In the genomic region with DNA sequence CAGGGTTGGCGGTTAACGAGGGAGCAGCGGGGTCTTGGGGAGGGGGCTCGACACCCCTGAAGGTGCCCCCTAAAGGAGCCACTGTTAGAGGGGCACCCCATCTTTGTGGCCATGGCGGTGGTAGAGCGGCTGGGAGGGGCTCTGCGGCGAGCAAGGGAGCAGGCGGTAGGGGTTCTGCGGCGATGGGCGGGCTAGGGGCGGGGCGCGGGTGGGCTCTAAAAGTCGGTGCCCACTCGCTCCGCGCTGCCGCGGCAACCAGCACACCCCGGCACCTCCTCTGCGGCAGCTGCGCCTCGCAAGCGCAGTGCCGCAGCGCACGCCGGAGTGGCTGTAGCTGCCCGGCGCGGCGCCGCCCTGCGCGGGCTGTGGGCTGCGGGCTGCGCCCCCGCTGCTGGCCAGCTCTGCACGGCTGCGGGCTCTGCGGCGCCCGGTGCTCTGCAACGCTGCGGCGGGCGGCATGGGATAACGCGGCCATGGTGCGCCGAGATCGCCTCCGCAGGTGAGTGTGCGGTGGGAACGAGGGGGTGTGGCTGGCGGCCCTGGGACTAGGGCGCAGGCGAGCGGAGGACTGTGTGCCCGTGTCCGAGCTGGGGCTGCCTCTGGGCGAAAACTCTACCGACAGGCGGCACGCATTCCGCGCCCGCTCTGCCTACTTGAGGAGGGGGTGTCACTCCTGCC, we compare ENCODE assay signal across 9 cellular contexts. TPM values are rescaled to one million over a fixed set of nuclear protein-coding genes. Genes with fewer than 3 reads are reported as not detected.
A peak's percentile ranks its signal among the peaks of the same experiment; 100 is the strongest.
DNase-seq lines count a peak whose midpoint lies in the region; ATAC-seq and TF ChIP-seq lines count a peak whose summit lies in the region.
"Had no signal": no experiment of that assay in that cellular context is flagged by ENCODE, and none has a peak within 500 bp of the region (broad histone marks: within the 10 kb centered on the region; RNA-seq: fewer than 3 reads in every experiment).

A gene with protein sequence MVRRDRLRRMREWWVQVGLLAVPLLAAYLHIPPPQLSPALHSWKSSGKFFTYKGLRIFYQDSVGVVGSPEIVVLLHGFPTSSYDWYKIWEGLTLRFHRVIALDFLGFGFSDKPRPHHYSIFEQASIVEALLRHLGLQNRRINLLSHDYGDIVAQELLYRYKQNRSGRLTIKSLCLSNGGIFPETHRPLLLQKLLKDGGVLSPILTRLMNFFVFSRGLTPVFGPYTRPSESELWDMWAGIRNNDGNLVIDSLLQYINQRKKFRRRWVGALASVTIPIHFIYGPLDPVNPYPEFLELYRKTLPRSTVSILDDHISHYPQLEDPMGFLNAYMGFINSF (plus strand): TSS at position 245 of the 678 bp plus-strand sequence. CDS start 229 bp downstream, at position 474.

- no peaks in the 10 kb centered on the region for H3K9me3 ChIP-seq in ascending aorta
- no peaks in the 10 kb centered on the region for H3K9me3 ChIP-seq in iPS-15b (ENCODE audit: control insufficient read depth, insufficient read depth, low read length)
- no peaks in the 10 kb centered on the region for H3K9me3 ChIP-seq in skeletal muscle satellite cell (replicated peaks; ENCODE audit: low read length)

- TF ChIP-seq CTCF in BJ (IDR thresholded peaks at IDR 0.05; ENCODE audit: insufficient read depth, low read depth, low read length) (no peak), ascending aorta (IDR thresholded peaks at IDR 0.05) (no peak)

- H3K4me2 ChIP-seq in skeletal muscle satellite cell (ENCODE audit: low read length): peak within 1 kb of the TSS; percentile 77

- POLR2A ChIA-PET in BJ (lab: Charles Lee): no interaction called here

- H3K4me1 ChIP-seq in ascending aorta: peaks cover 0 to 17% of the 10 kb centered on the region in 2 donors
- peaks cover 13% of the 10 kb centered on the region for H3K4me1 ChIP-seq in iPS-15b (ENCODE audit: control insufficient read depth, insufficient read depth, low read length)
- peaks cover 21% of the 10 kb centered on the region for H3K4me1 ChIP-seq in skeletal muscle satellite cell (ENCODE audit: control insufficient read depth, insufficient read depth, low read length)

- no peak within 1 kb of the TSS for H3K27ac ChIP-seq in ascending aorta
- H3K27ac ChIP-seq: HL-60 had no signal

- no peak for ATAC-seq in GM18909 (IDR thresholded peaks at IDR 0.05; ENCODE audit: poor library complexity, unreplicated experiment)
- ATAC-seq in GM21723 (IDR thresholded peaks at IDR 0.05; ENCODE audit: unreplicated experiment): no peak

- CTCF ChIA-PET in BJ (lab: Yijun Ruan, JAX): interaction anchor here (0.8 to 1.1 kb wide), 2 partner anchors 135 to 283 kb away, joined by 3 read pairs; no protein-coding TSS in a partner anchor

- H3K27me3 ChIP-seq in BJ (ENCODE audit: control insufficient read depth, insufficient read depth, low read length) (no peaks in the 10 kb centered on the region), ascending aorta (no peaks in the 10 kb centered on the region), iPS-15b (ENCODE audit: control insufficient read depth, insufficient read depth, low read length) (peaks cover 17% of the 10 kb centered on the region), skeletal muscle satellite cell (ENCODE audit: control insufficient read depth, insufficient read depth, low read length) (peaks cover 45% of the 10 kb centered on the region)

- DNase-seq in BJ (ENCODE audit: low read depth) (no peak), HT-29 (ENCODE audit: low spot score) (no peak), ascending aorta (ENCODE audit: low spot score in 2 of 2) (no peak), DMS53 (lab: John Stamatoyannopoulos, UW) (no peak)

- intact Hi-C loops in ascending aorta (cut with DNase I): no loop called here

- no peak within 1 kb of the TSS for H3K9ac ChIP-seq in iPS-15b (ENCODE audit: low read depth, low read length)
- H3K9ac ChIP-seq in skeletal muscle satellite cell (ENCODE audit: low read depth, low read length): peak within 1 kb of the TSS; percentile 32

- H3K36me3 ChIP-seq in BJ (ENCODE audit: control insufficient read depth, insufficient read depth, low read length) (no peaks in the 10 kb centered on the region), ascending aorta (no peaks in the 10 kb centered on the region), iPS-15b (ENCODE audit: control insufficient read depth, insufficient read depth, low read length) (no peaks in the 10 kb centered on the region), skeletal muscle satellite cell (ENCODE audit: insufficient read depth, low read length) (no peaks in the 10 kb centered on the region)

- H3K4me3 ChIP-seq in BJ (ENCODE audit: low read depth, low read length): peak within 1 kb of the TSS; percentile 62
- peak within 1 kb of the TSS; percentile 52 to 65 for H3K4me3 ChIP-seq in ascending aorta
- peak within 1 kb of the TSS; percentile 65 for H3K4me3 ChIP-seq in iPS-15b (ENCODE audit: low read depth, low read length)
- H3K4me3 ChIP-seq in skeletal muscle satellite cell (ENCODE audit: low read length): peak within 1 kb of the TSS; percentile 63

RNA-seq across cellular contexts. Expression of the gene that starts here (rescaled TPM):
- polyA plus RNA-seq in BJ (2011; rRNA removed): 122 and 133 TPM in 2 replicates
- 46.7 and 64.3 TPM in 2 replicates for polyA minus RNA-seq in BJ (2011; rRNA and poly(A)+ RNA removed)
- total RNA-seq in HT-29 (2014; rRNA removed; shearing (Covaris generic)): 60.3 and 66.5 TPM in 2 replicates
- 6.9 TPM for total RNA-seq in ascending aorta
- 25.3 and 41.3 TPM in 2 replicates for total RNA-seq in skeletal muscle satellite cell (2012; rRNA removed)
